In genomic region chr16:30406911-30407793, GRCh38 we compare ENCODE assay signal across 9 cellular contexts. TPM values are rescaled to one million over a fixed set of nuclear protein-coding genes. Genes with fewer than 3 reads are reported as not detected.
DNase-seq lines count a peak whose midpoint lies in the region; ATAC-seq, FAIRE-seq and TF ChIP-seq lines count a peak whose summit lies in the region.
"Had no signal": no experiment of that assay in that cellular context is flagged by ENCODE, and none has a peak within 500 bp of the region (broad histone marks: within the 10 kb centered on the region; RNA-seq: fewer than 3 reads in every experiment).

TSS of gene ZNF771 (plus strand) at chr16:30407606. CDS start at chr16:30408054, 448 bp downstream.

- peaks cover 3 to 4% of the 10 kb centered on the region in 2 donors for H3K36me3 Mint-ChIP-seq in CD14-positive monocyte
- H3K36me3 Mint-ChIP-seq in memory B cell: peaks cover 3% of the 10 kb centered on the region

- peaks cover 27% of the 10 kb centered on the region for H3K4me1 Mint-ChIP-seq in CD14-positive monocyte
- H3K4me1 Mint-ChIP-seq in memory B cell: peaks cover 26% of the 10 kb centered on the region

- peak within 1 kb of the TSS; percentile 42 to 84 (median 57) for H3K27ac Mint-ChIP-seq in CD14-positive monocyte
- H3K27ac Mint-ChIP-seq in memory B cell: peak within 1 kb of the TSS; percentile 93

- H3K9me3 Mint-ChIP-seq in CD14-positive monocyte: peaks cover 0 to 2% (median 0%) of the 10 kb centered on the region in 7 donors
- H3K9me3 Mint-ChIP-seq in memory B cell: no peaks in the 10 kb centered on the region

- H3K4me3 Mint-ChIP-seq in CD14-positive monocyte (peak within 1 kb of the TSS; percentile 86 to 95), memory B cell (peak within 1 kb of the TSS; percentile 99)

- H3K27me3 Mint-ChIP-seq in CD14-positive monocyte (ENCODE audit: low read depth in 3 of 3): peaks cover 0 to 4% (median 3%) of the 10 kb centered on the region in 3 donors
- peaks cover 2% of the 10 kb centered on the region for H3K27me3 Mint-ChIP-seq in memory B cell

- TF ChIP-seq CTCF in CD14-positive monocyte (IDR thresholded peaks at IDR 0.05): no peak

- peak; percentile 68 for FAIRE-seq in GM19239 (lab: Jason Lieb, UNC)
- FAIRE-seq: islet of Langerhans had no signal

- intact Hi-C loops in CD14-positive monocyte (cut with micrococcal nuclease): loop anchor here (5.0 to 10.0 kb wide), 2 partner anchors 52 to 70 kb away; partner anchors contain the start of gene CD2BP2 (in 1 of the 2)

- peak; percentile 80 for ATAC-seq in HG03442 (IDR thresholded peaks at IDR 0.05; ENCODE audit: unreplicated experiment)
- ATAC-seq in memory B cell (ENCODE audit: low read depth): peak; percentile 84

- DNase-seq in CD14-positive monocyte (ENCODE audit: low spot score): peak; percentile 82
- peak; percentile 76 for DNase-seq in GM19239 (ENCODE audit: insufficient read length, low spot score)
- peak; percentile 91 for DNase-seq in NCI-H82 (lab: John Stamatoyannopoulos, UW)
- DNase-seq in activated CD8-positive, alpha-beta memory T cell treated with anti-CD3 and anti-CD28 coated beads for 1 hour (ENCODE audit: extremely low read depth in 1 of 2, low read depth in 1 of 2): peak; percentile 60 to 84
- peak; percentile 80 for DNase-seq in effector CD8-positive, alpha-beta T cell (lab: John Stamatoyannopoulos, UW)
- DNase-seq in memory B cell (ENCODE audit: low spot score in 2 of 2): peak; percentile 80 to 85
- DNase-seq in stimulated activated CD8-positive, alpha-beta memory T cell treated with anti-CD3 and anti-CD28 coated beads, Interleukin-12 subunit alpha, Interleukin-12 subunit beta, amount 100 ng/mL, for 1 hour (ENCODE audit: low read depth): peak; percentile 86

RNA-seq across cellular contexts. Expression of gene ZNF771, which starts in this region (rescaled TPM):
- under 1 TPM; 0.51 to 0.68 TPM for polyA plus RNA-seq in CD14-positive monocyte

Comparison
In these comparisons a context has a peak if more than half of its experiments do, and no peak if none do; other contexts are left out.
1. Peak in every context shown above with its lines: DNase-seq and ATAC-seq.
2. Peak in DNase-seq in CD14-positive monocyte; RNA of the gene not detected or under 1 TPM.